ENCODE assay signal across 1 cellular context in genomic region chr1:172544481-172545104, GRCh38.
TF ChIP-seq lines count a peak whose summit lies in the region.

No MANE protein-coding gene starts in this region.

TF ChIP-seq in K562, 482 proteins besides CTCF, POLR2A, EP300 and RAD21 (continued from another document):
- TF ChIP-seq SMARCA4 (IDR thresholded peaks at IDR 0.05) (0 out of 2 replicates have a peak, but pooled peaks have one; percentile 7), CHD1 (IDR thresholded peaks at IDR 0.05; ENCODE audit: low read length) (no peak), HDAC2 (IDR thresholded peaks at IDR 0.05) (no peak), HDAC6 (IDR thresholded peaks at IDR 0.05; ENCODE audit: low read depth, low read length) (no peak), NCOA6 (IDR thresholded peaks at IDR 0.05) (no peak), TFAM (CRISPR knock-in tag; conservative IDR thresholded peaks at IDR 0.05) (no peak), PKNOX1 (IDR thresholded peaks at IDR 0.05) (peak; percentile 31; the same call in 1 of the 2 replicates), SMAD1 (IDR thresholded peaks at IDR 0.05; ENCODE audit: low read depth, low read length, partially characterized antibody) (no peak), ZNF518B (CRISPR knock-in tag; IDR thresholded peaks at IDR 0.05) (no peak), CREBBP (IDR thresholded peaks at IDR 0.05; ENCODE audit: low read depth, low read length) (peak; percentile 22), DIDO1 (tag; IDR thresholded peaks at IDR 0.05; ENCODE audit: low read depth) (no peak), LCOR (CRISPR knock-in tag; IDR thresholded peaks at IDR 0.05) (no peak), TAF1 (IDR thresholded peaks at IDR 0.05; ENCODE audit: control insufficient read depth, extremely low read depth, insufficient read depth, low read length, severe bottlenecking) (no peak), SMAD3 (CRISPR knock-in tag; conservative IDR thresholded peaks at IDR 0.05) (no peak), PHF21A (IDR thresholded peaks at IDR 0.05; ENCODE audit: borderline replicate concordance, low read depth) (no peak), KLF10 (CRISPR knock-in tag; IDR thresholded peaks at IDR 0.05) (no peak), ESRRA (IDR thresholded peaks at IDR 0.05; ENCODE audit: borderline replicate concordance, low read depth) (no peak), TAF7 (tag; IDR thresholded peaks at IDR 0.05) (no peak), CCNT2 (IDR thresholded peaks at IDR 0.05; ENCODE audit: borderline replicate concordance, extremely low read depth, insufficient read length, low read depth, low read length) (no peak), SRF (CRISPR knock-in tag; IDR thresholded peaks at IDR 0.05) (no peak), RBM39 (optimal IDR thresholded peaks at IDR 0.05; ENCODE audit: low read depth, low read length) (no peak), OTX1 (CRISPR knock-in tag; IDR thresholded peaks at IDR 0.05) (0 out of 2 replicates have a peak, but pooled peaks have one; percentile 25), MGA (IDR thresholded peaks at IDR 0.05) (no peak), ZBED1 (IDR thresholded peaks at IDR 0.05) (no peak), C11orf30 (IDR thresholded peaks at IDR 0.05; ENCODE audit: low read depth) (peak; percentile 38; the same call in 1 of the 2 replicates), VEZF1 (CRISPR knock-in tag; IDR thresholded peaks at IDR 0.05) (no peak), TCF7 (IDR thresholded peaks at IDR 0.05; ENCODE audit: borderline replicate concordance) (no peak)
